Comparison of ENCODE assay signal across 8 cellular contexts in the genomic region with DNA sequence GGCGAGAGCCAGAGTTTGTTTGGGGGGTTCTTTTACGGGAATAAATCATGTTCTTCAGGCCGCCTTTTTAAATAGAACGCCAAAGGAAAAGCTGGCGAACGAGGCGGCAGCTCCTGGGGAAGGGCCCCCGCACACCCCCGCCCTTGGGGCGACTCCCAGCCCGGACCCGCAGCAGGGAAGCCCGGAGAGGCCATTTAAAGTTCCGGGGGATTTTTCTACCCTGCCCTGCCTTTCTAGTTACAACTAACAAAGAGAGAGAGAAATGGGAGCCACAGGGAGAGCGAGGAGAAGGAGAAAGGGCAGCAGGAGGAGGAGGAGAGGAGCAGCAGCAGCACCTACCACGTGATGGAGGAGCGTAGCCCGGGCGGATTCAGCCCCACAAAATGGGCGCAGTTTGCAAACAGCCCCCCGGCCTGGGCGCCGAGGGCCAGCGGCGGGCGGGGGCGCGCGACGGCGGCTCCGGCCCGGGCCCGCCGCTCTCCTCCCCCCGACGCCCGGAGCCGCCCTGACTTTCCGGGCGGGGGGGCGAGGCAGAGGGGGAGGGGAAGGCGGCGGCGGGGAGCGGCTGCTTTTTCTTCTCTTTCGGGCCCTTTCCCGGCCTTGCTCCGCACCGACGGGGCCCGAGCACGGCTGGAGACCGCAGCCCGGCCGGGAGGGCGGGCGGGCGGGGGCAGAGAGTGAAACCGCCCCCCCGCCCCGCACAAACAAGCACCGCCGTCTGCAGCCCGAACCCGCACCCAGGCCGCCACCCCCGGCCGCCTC. TPM values are rescaled to one million over a fixed set of nuclear protein-coding genes. Genes with fewer than 3 reads are reported as not detected.
DNase-seq lines count a peak whose midpoint lies in the region; ATAC-seq, FAIRE-seq and TF ChIP-seq lines count a peak whose summit lies in the region.

No MANE protein-coding gene starts in this region.

- peak; percentile 28 for ATAC-seq in HG02571 (IDR thresholded peaks at IDR 0.05; ENCODE audit: unreplicated experiment)

- peak overlapping the region; percentile 100 for H3K27ac ChIP-seq in right atrium auricular region
- H3K27ac ChIP-seq in prostate gland, result peak overlapping the region; percentile 100

- peaks cover 0 to 42% of the 10 kb centered on the region in 2 donors for H3K4me1 ChIP-seq in right atrium auricular region
- no peaks in the 10 kb centered on the region for H3K4me1 ChIP-seq in prostate gland (replicated peaks)

- DNase-seq in GM12864 (ENCODE audit: low read depth), result no peak
- peak; percentile 54 for DNase-seq in NCI-H1048 (lab: John Stamatoyannopoulos, UW)
- peak; percentile 40 to 83 for DNase-seq in SW 1271 (lab: John Stamatoyannopoulos, UW)
- DNase-seq in amniotic epithelial cell (ENCODE audit: low read depth), result peak; percentile 68
- peak; percentile 70 for DNase-seq in right atrium auricular region (ENCODE audit: low spot score)
- peak; percentile 59 for DNase-seq in prostate gland (ENCODE audit: low spot score)
- peak; percentile 75 for DNase-seq in urothelium cell line (ENCODE audit: low spot score)

- no peak for FAIRE-seq in urothelium cell line (lab: Jason Lieb, UNC)

- no peak for TF ChIP-seq CTCF in GM12864 (IDR thresholded peaks at IDR 0.05; ENCODE audit: low read depth, low read length, missing control alignments)
- no peak for TF ChIP-seq CTCF in right atrium auricular region (IDR thresholded peaks at IDR 0.05)
- no peak for TF ChIP-seq CTCF in prostate gland (IDR thresholded peaks at IDR 0.05)

- no peaks in the 10 kb centered on the region for H3K9me3 ChIP-seq in right atrium auricular region
- H3K9me3 ChIP-seq in prostate gland, result no peaks in the 10 kb centered on the region

- WGBS in prostate gland, result under 1% methylated on average over 34 of the region's 69 CpGs

- H3K27me3 ChIP-seq in right atrium auricular region (no peaks in the 10 kb centered on the region), prostate gland (replicated peaks; ENCODE audit: insufficient read depth) (no peaks in the 10 kb centered on the region)

- peak overlapping the region; percentile 93 for H3K4me3 ChIP-seq in GM12864 (ENCODE audit: low read depth, low read length)
- peak overlapping the region; percentile 98 to 99 for H3K4me3 ChIP-seq in right atrium auricular region
- peak overlapping the region; percentile 95 to 98 for H3K4me3 ChIP-seq in prostate gland

- H3K36me3 ChIP-seq in right atrium auricular region, result no peaks in the 10 kb centered on the region
- H3K36me3 ChIP-seq in prostate gland, result no peaks in the 10 kb centered on the region

- intact Hi-C loops in prostate gland (cut with DNase I), result no loop called here

- peak; percentile 17 for TF ChIP-seq POLR2A in prostate gland (IDR thresholded peaks at IDR 0.05)

RNA-seq across cellular contexts. Expression of a gene that starts 0.6 kb away (rescaled TPM):
- total RNA-seq in right atrium auricular region (10 to 100 TPM; 26.6 to 29.2 TPM), prostate gland (100 to 1,000 TPM in 1 of 2 donors, 10 to 100 TPM in 1; 60.4 to 109 TPM)
